ENCODE assay signal across 8 cellular contexts in genomic region chr11:86743223-86744118, GRCh38. TPM values are rescaled to one million over a fixed set of nuclear protein-coding genes. Genes with fewer than 3 reads are reported as not detected.
A peak's percentile ranks its signal among the peaks of the same experiment; 100 is the strongest.
DNase-seq lines count a peak whose midpoint lies in the region; ATAC-seq, FAIRE-seq and TF ChIP-seq lines count a peak whose summit lies in the region.

No MANE protein-coding gene starts in this region.

- peak overlapping the region in 7 of 12 donors; percentile 11 to 88 (median 26) for H3K27ac ChIP-seq in heart left ventricle
- H3K27ac ChIP-seq in left ventricle myocardium inferior (replicated peaks): no peak overlapping the region

- H3K36me3 ChIP-seq in heart left ventricle (no peaks in the 10 kb centered on the region), left ventricle myocardium inferior (no peaks in the 10 kb centered on the region)

- TF ChIP-seq POLR2A in heart left ventricle (IDR thresholded peaks at IDR 0.05): no peak

- H3K4me3 ChIP-seq in heart left ventricle: no peak overlapping the region
- H3K4me3 ChIP-seq in left ventricle myocardium inferior: no peak overlapping the region

- H3K27me3 ChIP-seq in heart left ventricle: no peaks in the 10 kb centered on the region
- no peaks in the 10 kb centered on the region for H3K27me3 ChIP-seq in left ventricle myocardium inferior (ENCODE audit: low read depth)

- H3K4me1 ChIP-seq in heart left ventricle (peaks cover 4 to 51% (median 22%) of the 10 kb centered on the region in 12 donors), left ventricle myocardium inferior (peaks cover 34% of the 10 kb centered on the region)

- no peak for FAIRE-seq in frontal cortex (lab: Jason Lieb, UNC)

- intact Hi-C loops in heart left ventricle (cut with DNase I): loop anchor here in 2 of 10 donors (2.0 to 5.0 kb wide), 2 partner anchors 53 to 66 kb away; no protein-coding TSS in a partner anchor
- intact Hi-C loops in left ventricle myocardium inferior (cut with micrococcal nuclease): no loop called here

- ATAC-seq in heart left ventricle: peak in 3 of 4 donors; percentile 52 to 77 (median 69)

- TF ChIP-seq CTCF in heart left ventricle (IDR thresholded peaks at IDR 0.05): no peak
- no peak for TF ChIP-seq CTCF in left ventricle myocardium inferior (IDR thresholded peaks at IDR 0.05; ENCODE audit: borderline replicate concordance)

- DNase-seq in heart left ventricle (peak in 2 of 5 donors; percentile 25 to 68), left ventricle myocardium inferior (no peak), SIG-M5 (lab: John Stamatoyannopoulos, UW) (peak; percentile 57), dermis blood vessel endothelial cell (peak; percentile 88), occipital lobe (lab: John Stamatoyannopoulos, UW) (peak; percentile 53), frontal cortex (ENCODE audit: low spot score in 2 of 2) (no peak), DMS114 treated with DMSO at 0.1 percent for 48 hours (lab: John Stamatoyannopoulos, UW; ENCODE audit: unreplicated experiment) (no peak), germinal center (ENCODE audit: low spot score) (no peak)

- H3K9me3 ChIP-seq in heart left ventricle: no peaks in the 10 kb centered on the region
- H3K9me3 ChIP-seq in left ventricle myocardium inferior (replicated peaks): no peaks in the 10 kb centered on the region

- 84 to 88% (median 87%) methylated on average over 7 of the region's 7 CpGs for WGBS in heart left ventricle, 4 donors

RNA-seq across cellular contexts. Expression of gene PRSS23, which starts 56.9 kb away (rescaled TPM):
- total RNA-seq in heart left ventricle: 10 to 100 TPM in 7 of 9 donors, 1 to 10 TPM in 2; 5.9 to 36.8 (median 18.3) TPM
- polyA plus RNA-seq in heart left ventricle: 10 to 100 TPM in 1 of 2 donors, 1 to 10 TPM in 1; 3.0 to 15.9 TPM
- 6.5 TPM for total RNA-seq in left ventricle myocardium inferior
- 79.1 and 236 TPM in 2 replicates for total RNA-seq in dermis blood vessel endothelial cell
- total RNA-seq in occipital lobe: 11.1 TPM
- total RNA-seq in frontal cortex: 23.6 TPM

Comparison
In these comparisons a context has a peak if more than half of its experiments do, and no peak if none do; other contexts are left out.
1. DNase-seq: peak in SIG-M5 (single experiment), dermis blood vessel endothelial cell (single experiment) and occipital lobe (single experiment); none in left ventricle myocardium inferior (single experiment), frontal cortex (0 of 2), DMS114 treated with DMSO at 0.1 percent for 48 hours (single experiment) and germinal center (single experiment).